1 cellular context compared by ENCODE assay signal in genomic region chr17:42698736-42699414, GRCh38.
TF ChIP-seq lines count a peak whose summit lies in the region.

No MANE protein-coding gene starts in this region.

TF ChIP-seq in K562, 482 proteins besides CTCF, POLR2A, EP300 and RAD21 (continued from another document and continues in another):
- TF ChIP-seq, protein P1, sequence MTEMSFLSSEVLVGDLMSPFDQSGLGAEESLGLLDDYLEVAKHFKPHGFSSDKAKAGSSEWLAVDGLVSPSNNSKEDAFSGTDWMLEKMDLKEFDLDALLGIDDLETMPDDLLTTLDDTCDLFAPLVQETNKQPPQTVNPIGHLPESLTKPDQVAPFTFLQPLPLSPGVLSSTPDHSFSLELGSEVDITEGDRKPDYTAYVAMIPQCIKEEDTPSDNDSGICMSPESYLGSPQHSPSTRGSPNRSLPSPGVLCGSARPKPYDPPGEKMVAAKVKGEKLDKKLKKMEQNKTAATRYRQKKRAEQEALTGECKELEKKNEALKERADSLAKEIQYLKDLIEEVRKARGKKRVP (CRISPR knock-in tag; IDR thresholded peaks at IDR 0.05) = peak; percentile 40; the same call in 1 of the 2 replicates
- peak; percentile 78; the same call in 1 of the 2 replicates for TF ChIP-seq BACH1 (tag; IDR thresholded peaks at IDR 0.05)
- no peak for TF ChIP-seq DNMT1 (IDR thresholded peaks at IDR 0.05)
- peak; percentile 98 for TF ChIP-seq SMARCC2 (IDR thresholded peaks at IDR 0.05; ENCODE audit: low read depth)
- no peak for TF ChIP-seq ZNF232 (CRISPR knock-in tag; IDR thresholded peaks at IDR 0.05)
- TF ChIP-seq ESRRB (CRISPR knock-in tag; IDR thresholded peaks at IDR 0.05; ENCODE audit: borderline replicate concordance) = no peak
- TF ChIP-seq, protein P2, sequence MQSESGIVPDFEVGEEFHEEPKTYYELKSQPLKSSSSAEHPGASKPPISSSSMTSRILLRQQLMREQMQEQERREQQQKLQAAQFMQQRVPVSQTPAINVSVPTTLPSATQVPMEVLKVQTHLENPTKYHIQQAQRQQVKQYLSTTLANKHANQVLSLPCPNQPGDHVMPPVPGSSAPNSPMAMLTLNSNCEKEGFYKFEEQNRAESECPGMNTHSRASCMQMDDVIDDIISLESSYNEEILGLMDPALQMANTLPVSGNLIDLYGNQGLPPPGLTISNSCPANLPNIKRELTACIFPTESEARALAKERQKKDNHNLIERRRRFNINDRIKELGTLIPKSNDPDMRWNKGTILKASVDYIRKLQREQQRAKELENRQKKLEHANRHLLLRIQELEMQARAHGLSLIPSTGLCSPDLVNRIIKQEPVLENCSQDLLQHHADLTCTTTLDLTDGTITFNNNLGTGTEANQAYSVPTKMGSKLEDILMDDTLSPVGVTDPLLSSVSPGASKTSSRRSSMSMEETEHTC (IDR thresholded peaks at IDR 0.05) = peak; percentile 75; the same call in 1 of the 2 replicates
- TF ChIP-seq JUNB (CRISPR knock-in tag; conservative IDR thresholded peaks at IDR 0.05) = no peak
- TF ChIP-seq ZNF77 (CRISPR knock-in tag; IDR thresholded peaks at IDR 0.05) = no peak
- no peak for TF ChIP-seq HNRNPK (IDR thresholded peaks at IDR 0.05; ENCODE audit: low read depth, low read length, poor library complexity, severe bottlenecking)
- TF ChIP-seq, protein P3, sequence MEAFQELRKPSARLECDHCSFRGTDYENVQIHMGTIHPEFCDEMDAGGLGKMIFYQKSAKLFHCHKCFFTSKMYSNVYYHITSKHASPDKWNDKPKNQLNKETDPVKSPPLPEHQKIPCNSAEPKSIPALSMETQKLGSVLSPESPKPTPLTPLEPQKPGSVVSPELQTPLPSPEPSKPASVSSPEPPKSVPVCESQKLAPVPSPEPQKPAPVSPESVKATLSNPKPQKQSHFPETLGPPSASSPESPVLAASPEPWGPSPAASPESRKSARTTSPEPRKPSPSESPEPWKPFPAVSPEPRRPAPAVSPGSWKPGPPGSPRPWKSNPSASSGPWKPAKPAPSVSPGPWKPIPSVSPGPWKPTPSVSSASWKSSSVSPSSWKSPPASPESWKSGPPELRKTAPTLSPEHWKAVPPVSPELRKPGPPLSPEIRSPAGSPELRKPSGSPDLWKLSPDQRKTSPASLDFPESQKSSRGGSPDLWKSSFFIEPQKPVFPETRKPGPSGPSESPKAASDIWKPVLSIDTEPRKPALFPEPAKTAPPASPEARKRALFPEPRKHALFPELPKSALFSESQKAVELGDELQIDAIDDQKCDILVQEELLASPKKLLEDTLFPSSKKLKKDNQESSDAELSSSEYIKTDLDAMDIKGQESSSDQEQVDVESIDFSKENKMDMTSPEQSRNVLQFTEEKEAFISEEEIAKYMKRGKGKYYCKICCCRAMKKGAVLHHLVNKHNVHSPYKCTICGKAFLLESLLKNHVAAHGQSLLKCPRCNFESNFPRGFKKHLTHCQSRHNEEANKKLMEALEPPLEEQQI (IDR thresholded peaks at IDR 0.05) = peak; percentile 96
- TF ChIP-seq CBX5 (IDR thresholded peaks at IDR 0.05; ENCODE audit: borderline replicate concordance, low read depth) = peak; percentile 76; the same call in 1 of the 2 replicates
- TF ChIP-seq SMARCB1 (IDR thresholded peaks at IDR 0.05; ENCODE audit: insufficient read length, low read depth) = peak; percentile 60
- TF ChIP-seq BDP1 (IDR thresholded peaks at IDR 0.05; ENCODE audit: insufficient read depth, insufficient read length) = no peak
- no peak for TF ChIP-seq FOXJ3 (CRISPR knock-in tag; IDR thresholded peaks at IDR 0.05)
- TF ChIP-seq, protein P4, sequence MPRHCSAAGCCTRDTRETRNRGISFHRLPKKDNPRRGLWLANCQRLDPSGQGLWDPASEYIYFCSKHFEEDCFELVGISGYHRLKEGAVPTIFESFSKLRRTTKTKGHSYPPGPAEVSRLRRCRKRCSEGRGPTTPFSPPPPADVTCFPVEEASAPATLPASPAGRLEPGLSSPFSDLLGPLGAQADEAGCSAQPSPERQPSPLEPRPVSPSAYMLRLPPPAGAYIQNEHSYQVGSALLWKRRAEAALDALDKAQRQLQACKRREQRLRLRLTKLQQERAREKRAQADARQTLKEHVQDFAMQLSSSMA (CRISPR knock-in tag; IDR thresholded peaks at IDR 0.05) = no peak
- no peak for TF ChIP-seq CHD7 (IDR thresholded peaks at IDR 0.05; ENCODE audit: low read depth, low read length)
- TF ChIP-seq, protein P5, sequence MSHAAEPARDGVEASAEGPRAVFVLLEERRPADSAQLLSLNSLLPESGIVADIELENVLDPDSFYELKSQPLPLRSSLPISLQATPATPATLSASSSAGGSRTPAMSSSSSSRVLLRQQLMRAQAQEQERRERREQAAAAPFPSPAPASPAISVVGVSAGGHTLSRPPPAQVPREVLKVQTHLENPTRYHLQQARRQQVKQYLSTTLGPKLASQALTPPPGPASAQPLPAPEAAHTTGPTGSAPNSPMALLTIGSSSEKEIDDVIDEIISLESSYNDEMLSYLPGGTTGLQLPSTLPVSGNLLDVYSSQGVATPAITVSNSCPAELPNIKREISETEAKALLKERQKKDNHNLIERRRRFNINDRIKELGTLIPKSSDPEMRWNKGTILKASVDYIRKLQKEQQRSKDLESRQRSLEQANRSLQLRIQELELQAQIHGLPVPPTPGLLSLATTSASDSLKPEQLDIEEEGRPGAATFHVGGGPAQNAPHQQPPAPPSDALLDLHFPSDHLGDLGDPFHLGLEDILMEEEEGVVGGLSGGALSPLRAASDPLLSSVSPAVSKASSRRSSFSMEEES (CRISPR knock-in tag; IDR thresholded peaks at IDR 0.05) = no peak
- TF ChIP-seq TARDBP (IDR thresholded peaks at IDR 0.05) = peak; percentile 99
- no peak for TF ChIP-seq ZBTB5 (IDR thresholded peaks at IDR 0.05)
- peak; percentile 100 for TF ChIP-seq ARID1B (IDR thresholded peaks at IDR 0.05)
- TF ChIP-seq, protein P6, sequence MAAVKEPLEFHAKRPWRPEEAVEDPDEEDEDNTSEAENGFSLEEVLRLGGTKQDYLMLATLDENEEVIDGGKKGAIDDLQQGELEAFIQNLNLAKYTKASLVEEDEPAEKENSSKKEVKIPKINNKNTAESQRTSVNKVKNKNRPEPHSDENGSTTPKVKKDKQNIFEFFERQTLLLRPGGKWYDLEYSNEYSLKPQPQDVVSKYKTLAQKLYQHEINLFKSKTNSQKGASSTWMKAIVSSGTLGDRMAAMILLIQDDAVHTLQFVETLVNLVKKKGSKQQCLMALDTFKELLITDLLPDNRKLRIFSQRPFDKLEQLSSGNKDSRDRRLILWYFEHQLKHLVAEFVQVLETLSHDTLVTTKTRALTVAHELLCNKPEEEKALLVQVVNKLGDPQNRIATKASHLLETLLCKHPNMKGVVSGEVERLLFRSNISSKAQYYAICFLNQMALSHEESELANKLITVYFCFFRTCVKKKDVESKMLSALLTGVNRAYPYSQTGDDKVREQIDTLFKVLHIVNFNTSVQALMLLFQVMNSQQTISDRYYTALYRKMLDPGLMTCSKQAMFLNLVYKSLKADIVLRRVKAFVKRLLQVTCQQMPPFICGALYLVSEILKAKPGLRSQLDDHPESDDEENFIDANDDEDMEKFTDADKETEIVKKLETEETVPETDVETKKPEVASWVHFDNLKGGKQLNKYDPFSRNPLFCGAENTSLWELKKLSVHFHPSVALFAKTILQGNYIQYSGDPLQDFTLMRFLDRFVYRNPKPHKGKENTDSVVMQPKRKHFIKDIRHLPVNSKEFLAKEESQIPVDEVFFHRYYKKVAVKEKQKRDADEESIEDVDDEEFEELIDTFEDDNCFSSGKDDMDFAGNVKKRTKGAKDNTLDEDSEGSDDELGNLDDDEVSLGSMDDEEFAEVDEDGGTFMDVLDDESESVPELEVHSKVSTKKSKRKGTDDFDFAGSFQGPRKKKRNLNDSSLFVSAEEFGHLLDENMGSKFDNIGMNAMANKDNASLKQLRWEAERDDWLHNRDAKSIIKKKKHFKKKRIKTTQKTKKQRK (IDR thresholded peaks at IDR 0.05; ENCODE audit: borderline replicate concordance, low read depth, low read length) = no peak
- TF ChIP-seq SRSF9 (IDR thresholded peaks at IDR 0.05; ENCODE audit: borderline replicate concordance, low read depth, low read length) = no peak
- no peak for TF ChIP-seq SRSF1 (IDR thresholded peaks at IDR 0.05; ENCODE audit: low read depth, low read length)
- TF ChIP-seq, protein P7, sequence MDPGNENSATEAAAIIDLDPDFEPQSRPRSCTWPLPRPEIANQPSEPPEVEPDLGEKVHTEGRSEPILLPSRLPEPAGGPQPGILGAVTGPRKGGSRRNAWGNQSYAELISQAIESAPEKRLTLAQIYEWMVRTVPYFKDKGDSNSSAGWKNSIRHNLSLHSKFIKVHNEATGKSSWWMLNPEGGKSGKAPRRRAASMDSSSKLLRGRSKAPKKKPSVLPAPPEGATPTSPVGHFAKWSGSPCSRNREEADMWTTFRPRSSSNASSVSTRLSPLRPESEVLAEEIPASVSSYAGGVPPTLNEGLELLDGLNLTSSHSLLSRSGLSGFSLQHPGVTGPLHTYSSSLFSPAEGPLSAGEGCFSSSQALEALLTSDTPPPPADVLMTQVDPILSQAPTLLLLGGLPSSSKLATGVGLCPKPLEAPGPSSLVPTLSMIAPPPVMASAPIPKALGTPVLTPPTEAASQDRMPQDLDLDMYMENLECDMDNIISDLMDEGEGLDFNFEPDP (CRISPR knock-in tag; IDR thresholded peaks at IDR 0.05) = no peak
- peak; percentile 86; the same call in 1 of the 2 replicates for TF ChIP-seq CCAR2 (IDR thresholded peaks at IDR 0.05; ENCODE audit: low read depth, low read length)
- no peak for TF ChIP-seq ZNF124 (CRISPR knock-in tag; IDR thresholded peaks at IDR 0.05)
- no peak; the same call in 1 of the 2 replicates for TF ChIP-seq RFX5 (IDR thresholded peaks at IDR 0.05; ENCODE audit: low read depth, low read length)
